ENCODE assay signal across 29 cellular contexts in the genomic region with DNA sequence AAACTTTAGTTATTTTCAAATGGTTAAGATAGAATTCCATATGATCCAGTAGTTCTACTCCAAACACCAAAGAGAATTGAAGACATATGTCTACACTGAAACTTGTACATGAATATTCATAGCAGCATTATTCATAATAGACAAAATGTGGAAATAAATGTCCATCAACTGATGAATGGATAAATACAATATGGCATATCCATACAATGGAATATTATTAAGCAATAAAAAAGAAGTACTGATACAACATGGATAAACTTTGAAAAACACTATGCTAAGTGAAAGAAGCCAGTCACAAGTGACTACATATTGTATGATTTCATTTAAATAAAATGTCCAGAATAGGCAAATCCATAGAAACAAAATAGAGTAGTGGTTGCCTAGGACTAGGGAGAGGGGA.
"Had no signal": no experiment of that assay in that cellular context is flagged by ENCODE, and none has a peak within 500 bp of the region (broad histone marks: within the 10 kb centered on the region; RNA-seq: fewer than 3 reads in every experiment).

No MANE protein-coding gene starts in this region.

- FAIRE-seq: small intestine had no signal

- H3K4me1 Mint-ChIP-seq: nephron progenitor cell; stimulated activated effector memory CD8-positive, alpha-beta T cell treated with anti-CD3 and anti-CD28 coated beads, Interleukin-12 subunit alpha, Interleukin-12 subunit beta, amount 100 ng/mL, for 72 hours had no signal

- H3K4me3 ChIP-seq: pancreas, prostate gland, right atrium auricular region, right lobe of liver, sigmoid colon, suprapubic skin, testis, tibial artery, transverse colon, upper lobe of right lung, uterus had no signal

- H3K36me3 ChIP-seq: neutrophil, pancreas, prostate gland, right atrium auricular region, right lobe of liver, sigmoid colon, suprapubic skin, tibial artery, transverse colon, upper lobe of right lung, uterus had no signal

- ATAC-seq: naive thymus-derived CD8-positive, alpha-beta T cell; natural killer cell treated with Interleukin-12 subunit alpha and Interleukin-12 subunit beta and Interleukin-15 and Interleukin-18, amount 100 ng/mL, for 72 hours; pancreas; right lobe of liver; stimulated activated effector memory CD8-positive, alpha-beta T cell treated with anti-CD3 and anti-CD28 coated beads, Interleukin-12 subunit alpha, Interleukin-12 subunit beta, amount 100 ng/mL, for 72 hours; stimulated activated naive B cell treated with anti-CD40 and anti-IgM and Interleukin-4, amounts not matched to agents 10 μg/mL and 1 μg/mL and 100 μg/mL, for 72 hours; upper lobe of right lung had no signal

- H3K9me3 ChIP-seq: neutrophil, pancreas, prostate gland, right atrium auricular region, right lobe of liver, sigmoid colon, suprapubic skin, testis, tibial artery, transverse colon, upper lobe of right lung, uterus had no signal

- H3K27me3 Mint-ChIP-seq: naive thymus-derived CD8-positive, alpha-beta T cell; natural killer cell treated with Interleukin-12 subunit alpha and Interleukin-12 subunit beta and Interleukin-15 and Interleukin-18, amount 100 ng/mL, for 72 hours; stimulated activated naive B cell treated with anti-CD40 and anti-IgM and Interleukin-4, amounts not matched to agents 10 μg/mL and 1 μg/mL and 100 μg/mL, for 72 hours; stimulated activated naive CD8-positive, alpha-beta T cell treated with anti-CD3 and anti-CD28 coated beads, Interleukin-15, Interleukin-2, amounts not matched to agents 100 ng/mL and 50 ng/mL, for 24 hours; type B pancreatic cell had no signal

- H3K4me1 ChIP-seq: pancreas, prostate gland, right atrium auricular region, right lobe of liver, testis, uterus had no signal

- H3K27me3 ChIP-seq: neutrophil, pancreas, right atrium auricular region, right lobe of liver, sigmoid colon, suprapubic skin, testis, tibial artery, transverse colon, upper lobe of right lung, uterus had no signal

- H3K27ac Mint-ChIP-seq: naive thymus-derived CD8-positive, alpha-beta T cell; natural killer cell treated with Interleukin-12 subunit alpha and Interleukin-12 subunit beta and Interleukin-15 and Interleukin-18, amount 100 ng/mL, for 72 hours; nephron progenitor cell; stimulated activated effector memory CD8-positive, alpha-beta T cell treated with anti-CD3 and anti-CD28 coated beads, Interleukin-12 subunit alpha, Interleukin-12 subunit beta, amount 100 ng/mL, for 72 hours; stimulated activated naive B cell treated with anti-CD40 and anti-IgM and Interleukin-4, amounts not matched to agents 10 μg/mL and 1 μg/mL and 100 μg/mL, for 72 hours; stimulated activated naive CD8-positive, alpha-beta T cell treated with anti-CD3 and anti-CD28 coated beads, Interleukin-15, Interleukin-2, amounts not matched to agents 100 ng/mL and 50 ng/mL, for 24 hours; type B pancreatic cell had no signal

- H3K4me3 Mint-ChIP-seq: naive thymus-derived CD8-positive, alpha-beta T cell; natural killer cell treated with Interleukin-12 subunit alpha and Interleukin-12 subunit beta and Interleukin-15 and Interleukin-18, amount 100 ng/mL, for 72 hours; nephron progenitor cell; neural crest cell; stimulated activated effector memory CD8-positive, alpha-beta T cell treated with anti-CD3 and anti-CD28 coated beads, Interleukin-12 subunit alpha, Interleukin-12 subunit beta, amount 100 ng/mL, for 72 hours; stimulated activated naive B cell treated with anti-CD40 and anti-IgM and Interleukin-4, amounts not matched to agents 10 μg/mL and 1 μg/mL and 100 μg/mL, for 72 hours; stimulated activated naive CD8-positive, alpha-beta T cell treated with anti-CD3 and anti-CD28 coated beads, Interleukin-15, Interleukin-2, amounts not matched to agents 100 ng/mL and 50 ng/mL, for 24 hours; type B pancreatic cell had no signal

- DNase-seq: naive thymus-derived CD8-positive, alpha-beta T cell; nephron progenitor cell; nucleus accumbens; pancreas; retina; right lobe of liver; sigmoid colon; small intestine; stimulated activated CD4-positive, alpha-beta T cell treated with anti-CD3 and anti-CD28 coated beads, Interleukin-15, amount 100 ng/mL, for 24 hours; stimulated activated CD4-positive, alpha-beta T cell treated with anti-CD3 and anti-CD28 coated beads, Interleukin-2, amount 100 ng/mL, for 24 hours; stimulated activated CD4-positive, alpha-beta T cell treated with anti-CD3 and anti-CD28 coated beads, Interleukin-2, amount 100 ng/mL, for 48 hours; stimulated activated CD4-positive, alpha-beta T cell treated with anti-CD3 and anti-CD28 coated beads, Interleukin-4, amount 100 ng/mL, for 24 hours; stimulated activated naive B cell treated with anti-CD40 and anti-IgM and Interleukin-4, amounts not matched to agents 10 μg/mL and 1 μg/mL and 100 μg/mL, for 72 hours; stimulated activated naive CD4-positive, alpha-beta T cell treated with Interleukin-2 at 50 U/mL for 16 hours; substantia nigra; testis; tibial artery; transverse colon; upper lobe of right lung; uterus had no signal

- H3K9me3 Mint-ChIP-seq: natural killer cell treated with Interleukin-12 subunit alpha and Interleukin-12 subunit beta and Interleukin-15 and Interleukin-18, amount 100 ng/mL, for 72 hours; stimulated activated naive CD8-positive, alpha-beta T cell treated with anti-CD3 and anti-CD28 coated beads, Interleukin-15, Interleukin-2, amounts not matched to agents 100 ng/mL and 50 ng/mL, for 24 hours; type B pancreatic cell had no signal

- H3K27ac ChIP-seq: neutrophil, pancreas, prostate gland, right atrium auricular region, right lobe of liver, sigmoid colon, suprapubic skin, testis, tibial artery, transverse colon, upper lobe of right lung, uterus had no signal
